28 cellular contexts compared by ENCODE assay signal in the genomic region with DNA sequence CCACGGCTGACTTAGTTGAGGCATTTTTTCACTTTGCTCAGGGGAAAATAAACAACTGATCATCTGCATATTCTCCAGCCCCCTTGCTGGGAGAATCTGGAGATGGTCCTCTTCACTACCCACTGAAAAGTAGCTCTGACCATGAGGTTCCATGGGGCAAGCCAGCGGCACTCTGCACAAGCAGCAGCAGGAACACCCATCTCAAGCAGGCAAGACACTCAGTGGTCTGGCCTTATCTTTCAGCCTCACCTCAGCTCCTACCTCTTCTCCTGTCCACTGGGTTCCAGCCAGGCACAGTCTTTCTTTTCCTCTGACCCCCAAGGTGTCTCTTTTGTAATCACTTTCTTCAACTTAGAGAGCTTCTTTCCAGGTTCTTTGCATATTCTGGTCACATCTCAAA.
"Had no signal": no experiment of that assay in that cellular context is flagged by ENCODE, and none has a peak within 500 bp of the region (broad histone marks: within the 10 kb centered on the region; RNA-seq: fewer than 3 reads in every experiment).

No MANE protein-coding gene starts in this region.

- H3K9me3 ChIP-seq: ascending aorta had no signal

- H3K27ac ChIP-seq: ascending aorta, cardiac muscle cell, VCaP had no signal

- ATAC-seq: activated CD8-positive, alpha-beta memory T cell treated with anti-CD3 and anti-CD28 coated beads, Interleukin-2, amount 10 ng/mL, durations not matched to agents 7 days and 5 days; activated CD8-positive, alpha-beta T cell treated with anti-CD3 and anti-CD28 coated beads for 36 hours; activated naive CD8-positive, alpha-beta T cell treated with anti-CD3 and anti-CD28 coated beads, Interleukin-2, amount 50 U/mL, for 24 hours had no signal

- H3K4me3 ChIP-seq: ascending aorta, cardiac muscle cell had no signal

- H3K36me3 ChIP-seq: ascending aorta, cardiac muscle cell had no signal

- DNase-seq: activated B cell treated with CpG ODN at 0.5 μM for 24 hours; activated CD4-positive, alpha-beta memory T cell treated with anti-CD3 and anti-CD28 coated beads for 36 hours; activated CD4-positive, alpha-beta T cell treated with anti-CD3 and anti-CD28 coated beads for 4 hours; activated CD4-positive, alpha-beta T cell treated with anti-CD3 and anti-CD28 coated beads, Interleukin-2, amount 10 ng/mL, durations not matched to agents 24 days and 14 days; activated CD4-positive, alpha-beta T cell treated with anti-CD3 and anti-CD28 coated beads, Interleukin-2, amount 50 U/mL, for 1 hour; activated CD4-positive, alpha-beta T cell treated with anti-CD3 and anti-CD28 coated beads, Interleukin-2, amount 50 U/mL, for 4 hours; activated CD4-positive, CD25-positive, alpha-beta regulatory T cell treated with anti-CD3 and anti-CD28 coated beads, Interleukin-2, amount 50 U/mL, for 72 hours; activated CD8-positive, alpha-beta memory T cell treated with anti-CD3 and anti-CD28 coated beads, Interleukin-2, amount 10 ng/mL, durations not matched to agents 7 days and 5 days; activated CD8-positive, alpha-beta memory T cell treated with anti-CD3 and anti-CD28 coated beads, Interleukin-2, amount 50 U/mL, for 48 hours; activated CD8-positive, alpha-beta T cell treated with anti-CD3 and anti-CD28 coated beads for 36 hours; activated effector memory CD4-positive, alpha-beta T cell treated with Interleukin-2 at 50 U/mL for 16 hours; activated gamma-delta T cell; activated naive CD4-positive, alpha-beta T cell treated with anti-CD3 and anti-CD28 coated beads, Interleukin-2, amount 10 ng/mL, durations not matched to agents 7 days and 5 days; activated naive CD4-positive, alpha-beta T cell treated with Interleukin-2 at 50 U/mL for 16 hours; activated naive CD8-positive, alpha-beta T cell treated with anti-CD3 and anti-CD28 coated beads, Interleukin-2, amount 10 ng/mL, durations not matched to agents 7 days and 5 days; activated naive CD8-positive, alpha-beta T cell treated with anti-CD3 and anti-CD28 coated beads, Interleukin-2, amount 50 U/mL, for 24 hours; activated T-cell treated with anti-CD3 and anti-CD28 coated beads, Interleukin-2, amount 50 U/mL, for 24 hours; activated T-cell treated with anti-CD3 and anti-CD28 coated beads, Interleukin-2, amount 50 U/mL, for 48 hours; amygdala; anterior cingulate cortex; caudate nucleus; cerebellar nuclear complex; T-helper 1 cell; T-helper 2 cell; T-helper 9 cell had no signal

- H3K27me3 ChIP-seq: ascending aorta, cardiac muscle cell had no signal

- H3K4me1 ChIP-seq: ascending aorta had no signal
